14 cellular contexts compared by ENCODE assay signal in the genomic region with DNA sequence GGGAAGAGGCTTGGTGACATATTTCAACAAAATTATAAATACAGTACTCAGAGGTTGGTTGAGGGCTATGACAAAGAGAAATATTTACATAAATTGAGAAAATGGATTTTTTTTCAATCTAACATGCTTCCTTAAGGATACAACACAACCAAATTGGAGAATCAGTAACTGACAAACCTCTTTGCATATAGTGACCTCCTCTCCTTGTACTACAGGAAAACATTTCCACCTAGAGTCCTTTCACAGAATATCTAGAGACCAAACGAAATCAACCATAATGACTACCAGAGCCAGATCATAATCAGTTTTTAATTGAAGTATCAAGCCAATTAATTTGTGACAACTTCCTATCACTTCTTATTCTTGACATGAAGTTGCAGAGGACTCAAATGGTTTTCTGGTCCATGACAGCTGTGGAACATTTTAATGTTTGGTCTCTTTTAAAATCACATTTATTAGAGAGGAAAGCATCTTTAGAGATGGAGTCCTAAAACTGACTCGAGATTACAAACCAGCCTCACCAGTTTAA.
DNase-seq lines count a peak whose midpoint lies in the region; ATAC-seq and TF ChIP-seq lines count a peak whose summit lies in the region.
"Had no signal": no experiment of that assay in that cellular context is flagged by ENCODE, and none has a peak within 500 bp of the region (broad histone marks: within the 10 kb centered on the region; RNA-seq: fewer than 3 reads in every experiment).

No MANE protein-coding gene starts in this region.

- H3K27ac ChIP-seq in SK-N-MC, result no peak overlapping the region
- H3K27ac ChIP-seq: BLaER1 treated with 17β-estradiol and CSF1 and Interleukin-3, amounts not matched to agents 10 nM and 100 nM had no signal

- peak; percentile 71 for DNase-seq in NCI-H1105 treated with DMSO at 0.1 percent for 48 hours (lab: John Stamatoyannopoulos, UW)
- peak; percentile 52 for DNase-seq in NCI-H446 treated with DMSO at 0.1 percent for 48 hours (lab: John Stamatoyannopoulos, UW)
- no peak for DNase-seq in SK-N-MC (ENCODE audit: low read depth, low spot score)
- no peak for DNase-seq in stimulated activated CD8-positive, alpha-beta memory T cell treated with anti-CD3 and anti-CD28 coated beads, Interleukin-4, amount 100 ng/mL, for 48 hours
- no peak for DNase-seq in NCI-H1092 (lab: John Stamatoyannopoulos, UW)
- DNase-seq: KG1, NCI-H2029 treated with DMSO at 0.1 percent for 48 hours, NCI-H345, RPMI8226 had no signal

- no peak overlapping the region for H3K9ac ChIP-seq in SK-N-MC (ENCODE audit: insufficient read length)
- H3K9ac ChIP-seq: BLaER1 treated with 17β-estradiol and CSF1 and Interleukin-3, amounts not matched to agents 10 nM and 100 nM had no signal

- H3K36me3 ChIP-seq in SK-N-MC (ENCODE audit: insufficient read depth, low read length), result no peaks in the 10 kb centered on the region
- H3K36me3 ChIP-seq: BLaER1 treated with 17β-estradiol and CSF1 and Interleukin-3, amounts not matched to agents 10 nM and 100 nM had no signal

- peaks cover 9% of the 10 kb centered on the region for H3K4me1 Mint-ChIP-seq in nephron

- H3K9me3 Mint-ChIP-seq in nephron, result no peaks in the 10 kb centered on the region
- H3K9me3 Mint-ChIP-seq: T-helper 1 cell treated with Interleukin-12 subunit alpha and Interleukin-12 subunit beta and Interleukin-4 antibody, amounts not matched to agents 30 μg/mL and 1 μg/mL, for 36 hours had no signal

- no peak for ATAC-seq in HG03457 (IDR thresholded peaks at IDR 0.05; ENCODE audit: unreplicated experiment)
- ATAC-seq in HG03045 (IDR thresholded peaks at IDR 0.05; ENCODE audit: unreplicated experiment), result no peak

- no peaks in the 10 kb centered on the region for H3K36me3 Mint-ChIP-seq in nephron (ENCODE audit: low read depth)

- no peak overlapping the region for H3K27ac Mint-ChIP-seq in nephron
- H3K27ac Mint-ChIP-seq: T-helper 1 cell treated with Interleukin-12 subunit alpha and Interleukin-12 subunit beta and Interleukin-4 antibody, amounts not matched to agents 30 μg/mL and 1 μg/mL, for 36 hours had no signal

- peak overlapping the region; percentile 43; the same call in 1 of the 2 replicates for H3K4me3 ChIP-seq in SK-N-MC
- H3K4me3 ChIP-seq: BLaER1 treated with 17β-estradiol and CSF1 and Interleukin-3, amounts not matched to agents 10 nM and 100 nM had no signal

- H3K9me3 ChIP-seq in SK-N-MC (ENCODE audit: low read depth, low read length), result no peaks in the 10 kb centered on the region

- H3K4me3 Mint-ChIP-seq in nephron, result peak overlapping the region in 2 of 3 experiments; percentile 0 to 10
- H3K4me3 Mint-ChIP-seq: T-helper 1 cell treated with Interleukin-12 subunit alpha and Interleukin-12 subunit beta and Interleukin-4 antibody, amounts not matched to agents 30 μg/mL and 1 μg/mL, for 36 hours had no signal

- no peak for TF ChIP-seq CTCF in nephron (IDR thresholded peaks at IDR 0.05; ENCODE audit: unreplicated experiment in 3 of 3)

- H3K27me3 Mint-ChIP-seq in nephron (ENCODE audit: low read depth), result peaks cover 35% of the 10 kb centered on the region

Comparison
In these comparisons a context has a peak if more than half of its experiments do, and no peak if none do; other contexts are left out.
1. DNase-seq: peak in NCI-H1105 treated with DMSO at 0.1 percent for 48 hours (single experiment) and NCI-H446 treated with DMSO at 0.1 percent for 48 hours (single experiment); none in SK-N-MC (single experiment), stimulated activated CD8-positive, alpha-beta memory T cell treated with anti-CD3 and anti-CD28 coated beads, Interleukin-4, amount 100 ng/mL, for 48 hours (single experiment) and NCI-H1092 (single experiment).